Comparison of ENCODE assay signal across 9 cellular contexts in genomic region chr4:111475001-111475400, GRCh38.
DNase-seq lines count a peak whose midpoint lies in the region; ATAC-seq and TF ChIP-seq lines count a peak whose summit lies in the region.
"Had no signal": no experiment of that assay in that cellular context is flagged by ENCODE, and none has a peak within 500 bp of the region (broad histone marks: within the 10 kb centered on the region; RNA-seq: fewer than 3 reads in every experiment).

No MANE protein-coding gene starts in this region.

- no peaks in the 10 kb centered on the region for H3K36me3 ChIP-seq in HCT116 (ENCODE audit: control insufficient read depth in 1 of 2, insufficient read depth in 2 of 2, low read length in 2 of 2)
- H3K36me3 ChIP-seq in kidney epithelial cell (ENCODE audit: control insufficient read depth, insufficient read depth, low read length), result no peaks in the 10 kb centered on the region

- H3K9me3 ChIP-seq in HCT116 (ENCODE audit: control insufficient read depth in 1 of 2, insufficient read depth in 1 of 2, low read depth in 1 of 2, low read length in 2 of 2), result no peaks in the 10 kb centered on the region

- no peaks in the 10 kb centered on the region for H3K4me1 ChIP-seq in HCT116 (ENCODE audit: control insufficient read depth in 1 of 2, insufficient read depth in 2 of 2, low read length in 2 of 2)

- H2AFZ ChIP-seq in HCT116 (ENCODE audit: low read depth, low read length, poor library complexity, severe bottlenecking), result peak overlapping the region; percentile 43

- peak; percentile 53 to 60 (median 54); a peak in 5 of 6 replicates for TF ChIP-seq CTCF in HCT116 (IDR thresholded peaks at IDR 0.05 in 2 of 3, conservative IDR thresholded peaks at IDR 0.05 in 1 of 3; ENCODE audit: borderline replicate concordance in 1 of 3, insufficient read depth in 1 of 3, low read depth in 2 of 3, low read length in 2 of 3)
- TF ChIP-seq CTCF in kidney epithelial cell (IDR thresholded peaks at IDR 0.05; ENCODE audit: insufficient read depth, low read length, poor library complexity, severe bottlenecking), result peak; percentile 75

- H3K9me2 ChIP-seq in HCT116 (ENCODE audit: insufficient read depth), result no peaks in the 10 kb centered on the region

- POLR2A ChIA-PET in HCT116 (lab: Charles Lee), result no interaction called here

- no peak overlapping the region for H3K4me3 ChIP-seq in HCT116 (replicated peaks in 1 of 2; ENCODE audit: low read depth in 1 of 2, low read length in 2 of 2)
- H3K4me3 ChIP-seq in kidney epithelial cell (ENCODE audit: low read depth, low read length), result no peak overlapping the region

- H3K27ac ChIP-seq in HCT116 (ENCODE audit: low read depth, low read length), result no peak overlapping the region

- H3K79me2 ChIP-seq in HCT116 (ENCODE audit: insufficient read depth, low read length), result no peaks in the 10 kb centered on the region

- no peaks in the 10 kb centered on the region for H3K27me3 ChIP-seq in HCT116 (ENCODE audit: insufficient read depth, low read length)
- H3K27me3 ChIP-seq in kidney epithelial cell (ENCODE audit: control insufficient read depth, insufficient read depth, low read length), result no peaks in the 10 kb centered on the region

- H3K9ac ChIP-seq in HCT116 (ENCODE audit: low read length), result no peak overlapping the region

- ATAC-seq in HCT116, result peak; percentile 70
- no peak for ATAC-seq in GM18909 (IDR thresholded peaks at IDR 0.05; ENCODE audit: poor library complexity, unreplicated experiment)
- no peak for ATAC-seq in HG03175 (IDR thresholded peaks at IDR 0.05; ENCODE audit: unreplicated experiment)

- DNase-seq in AG08396 (ENCODE audit: low spot score), result peak; percentile 5
- peak; percentile 38 for DNase-seq in HCT116 (ENCODE audit: low read depth, low spot score)
- DNase-seq in amniotic epithelial cell (ENCODE audit: low read depth), result peak; percentile 69
- DNase-seq in kidney epithelial cell (ENCODE audit: low read depth), result no peak
- no peak for DNase-seq in NCI-H2107 treated with DMSO at 0.1 percent for 48 hours (lab: John Stamatoyannopoulos, UW; ENCODE audit: unreplicated experiment)
- no peak for DNase-seq in activated T-cell treated with anti-CD3 and anti-CD28 coated beads, Interleukin-2, amount 50 U/mL, for 1 hour
- DNase-seq: stimulated activated CD4-positive, alpha-beta T cell treated with anti-CD3 and anti-CD28 coated beads, Interleukin-15, amount 100 ng/mL, for 24 hours had no signal

- intact Hi-C loops in HCT116 (cut with micrococcal nuclease), result loop anchor here (1.0 to 2.0 kb wide), 3 partner anchors 156 to 843 kb away; no protein-coding TSS in a partner anchor

- H3K4me2 ChIP-seq in HCT116 (ENCODE audit: low read length), result no peak overlapping the region

- H4K20me1 ChIP-seq in HCT116 (ENCODE audit: insufficient read depth), result no peaks in the 10 kb centered on the region

- no peak for TF ChIP-seq POLR2A in HCT116 (IDR thresholded peaks at IDR 0.05; ENCODE audit: borderline replicate concordance, extremely low read depth, insufficient read depth, insufficient read length)

- BruUV-seq in HCT116 (replicated peaks; lab: Mats Ljungman, UMichigan), result no TSS peak

- RAD21 ChIA-PET in HCT116 (lab: Charles Lee; ENCODE audit: low non-redundant PET in 1 of 2, low total read pairs in 2 of 2, uncharacterized antibody in 2 of 2, unreplicated experiment in 2 of 2), result no interaction called here

- peak; percentile 72 for TF ChIP-seq RAD21 in HCT116 (IDR thresholded peaks at IDR 0.05; ENCODE audit: low read depth)

- CTCF ChIA-PET in HCT116 (lab: Charles Lee), result interaction anchor here (0.9 kb wide), 1 partner anchor 192 kb away, joined by 4 read pairs; no protein-coding TSS in a partner anchor

TF ChIP-seq in HCT116, 20 proteins besides CTCF, POLR2A, EP300 and RAD21:
- TF ChIP-seq REST (IDR thresholded peaks at IDR 0.05; ENCODE audit: low read depth) (no peak), SP1 (IDR thresholded peaks at IDR 0.05; ENCODE audit: low read depth) (no peak)
TF ChIP-seq in HCT116: peak in this region for 0.

Comparison
In these comparisons a context has a peak if more than half of its experiments do, and no peak if none do; other contexts are left out.
1. DNase-seq: peak in AG08396 (single experiment), HCT116 (single experiment) and amniotic epithelial cell (single experiment); none in kidney epithelial cell (single experiment), NCI-H2107 treated with DMSO at 0.1 percent for 48 hours (single experiment) and activated T-cell treated with anti-CD3 and anti-CD28 coated beads, Interleukin-2, amount 50 U/mL, for 1 hour (single experiment).